25 cellular contexts compared by ENCODE assay signal in genomic region chr6:134744301-134744700, GRCh38.
DNase-seq lines count a peak whose midpoint lies in the region; ATAC-seq, FAIRE-seq and TF ChIP-seq lines count a peak whose summit lies in the region.
"Had no signal": no experiment of that assay in that cellular context is flagged by ENCODE, and none has a peak within 500 bp of the region (broad histone marks: within the 10 kb centered on the region; RNA-seq: fewer than 3 reads in every experiment).

No MANE protein-coding gene starts in this region.

- intact Hi-C loops in pancreas (cut with DNase I) (no loop called here), thyroid gland (cut with DNase I) (no loop called here)

- no peak for FAIRE-seq in pancreas (lab: Jason Lieb, UNC)
- FAIRE-seq: A204.1, GM12892 had no signal

- no peak for TF ChIP-seq POLR2A in thyroid gland (IDR thresholded peaks at IDR 0.05)

- TF ChIP-seq CTCF in pancreas (IDR thresholded peaks at IDR 0.05) (no peak), thyroid gland (IDR thresholded peaks at IDR 0.05) (no peak)

- H3K27ac ChIP-seq in pancreas (no peak overlapping the region), thyroid gland (no peak overlapping the region)
- H3K27ac ChIP-seq: C4-2B, SJSA1 had no signal

- H3K4me1 ChIP-seq in pancreas (no peaks in the 10 kb centered on the region), thyroid gland (peaks cover 0 to 3% of the 10 kb centered on the region in 2 donors)
- H3K4me1 ChIP-seq: SJSA1 had no signal

- DNase-seq in EH (ENCODE audit: low read depth) (peak; percentile 37), astrocyte of the hippocampus (ENCODE audit: low read depth, low spot score) (peak; percentile 39), kidney tubule cell (ENCODE audit: low spot score) (peak; percentile 30), renal cortical epithelial cell (ENCODE audit: low read depth) (peak; percentile 69), pancreas (no peak), HPDE6-E6E7 (ENCODE audit: extremely low spot score) (no peak), thyroid gland (no peak)
- DNase-seq: CD8-positive, alpha-beta memory T cell; DMS 273 treated with DMSO at 0.1 percent for 48 hours; DMS79; GF-D8; Karpas-422; NCI-H1092; NCI-H1417 treated with DMSO at 0.1 percent for 48 hours; NCI-H1694 treated with DMSO at 0.1 percent for 48 hours; NCI-H2081; NCI-H2227 treated with DMSO at 0.1 percent for 48 hours; NCI-H526 treated with DMSO at 0.1 percent for 48 hours; Right ventricle myocardium superior; RPMI8226 had no signal

- no peaks in the 10 kb centered on the region for H3K36me3 ChIP-seq in pancreas
- H3K36me3 ChIP-seq in thyroid gland: no peaks in the 10 kb centered on the region
- H3K36me3 ChIP-seq: SJSA1 had no signal

- H3K4me3 ChIP-seq in pancreas (no peak overlapping the region), thyroid gland (replicated peaks in 1 of 3) (no peak overlapping the region)
- H3K4me3 ChIP-seq: SJSA1 had no signal

- H3K27me3 ChIP-seq in pancreas (no peaks in the 10 kb centered on the region), thyroid gland (no peaks in the 10 kb centered on the region)

- H3K9me3 ChIP-seq in pancreas (no peaks in the 10 kb centered on the region), thyroid gland (no peaks in the 10 kb centered on the region)
- H3K9me3 ChIP-seq: SJSA1 had no signal

- no peak for ATAC-seq in pancreas
- ATAC-seq: HCT116 had no signal

Comparison
In these comparisons a context has a peak if more than half of its experiments do, and no peak if none do; other contexts are left out.
1. DNase-seq: peak in EH (single experiment), astrocyte of the hippocampus (single experiment), kidney tubule cell (single experiment) and renal cortical epithelial cell (single experiment); none in pancreas (0 of 6), HPDE6-E6E7 (single experiment) and thyroid gland (0 of 2).